Comparison of ENCODE assay signal across 16 cellular contexts in genomic region chr1:227449727-227450420, GRCh38.
"Had no signal": no experiment of that assay in that cellular context is flagged by ENCODE, and none has a peak within 500 bp of the region (broad histone marks: within the 10 kb centered on the region; RNA-seq: fewer than 3 reads in every experiment).

No MANE protein-coding gene starts in this region.

- H3K9me3 ChIP-seq: gastroesophageal sphincter, pancreas, prostate gland, sigmoid colon, thyroid gland, upper lobe of right lung had no signal

- H3K27ac ChIP-seq: gastroesophageal sphincter, pancreas, prostate gland, sigmoid colon, thyroid gland, upper lobe of right lung had no signal

- H3K4me1 ChIP-seq: gastroesophageal sphincter, pancreas, prostate gland, sigmoid colon, thyroid gland, upper lobe of right lung had no signal

- H3K36me3 ChIP-seq: gastroesophageal sphincter, pancreas, prostate gland, sigmoid colon, thyroid gland, upper lobe of right lung had no signal

- DNase-seq: activated CD4-positive, CD25-positive, alpha-beta regulatory T cell; activated CD8-positive, alpha-beta memory T cell treated with anti-CD3 and anti-CD28 coated beads for 24 hours; activated effector memory CD4-positive, alpha-beta T cell treated with Interleukin-2 at 50 U/mL for 16 hours; anterior cingulate cortex; hippocampal formation; midbrain; nucleus accumbens; retina; sigmoid colon; upper lobe of right lung had no signal

- H3K4me2 ChIP-seq: smooth muscle cell had no signal

- H3K27me3 ChIP-seq: pancreas, thyroid gland had no signal

- H3K4me3 ChIP-seq: gastroesophageal sphincter, pancreas, prostate gland, sigmoid colon, smooth muscle cell, thyroid gland, upper lobe of right lung had no signal

- ATAC-seq: effector memory CD8-positive, alpha-beta T cell; gastroesophageal sphincter had no signal
